In genomic region chr10:3226960-3227724, GRCh38 we compare ENCODE assay signal across 10 cellular contexts. TPM values are rescaled to one million over a fixed set of nuclear protein-coding genes. Genes with fewer than 3 reads are reported as not detected.
DNase-seq lines count a peak whose midpoint lies in the region; ATAC-seq, FAIRE-seq and TF ChIP-seq lines count a peak whose summit lies in the region.
"Had no signal": no experiment of that assay in that cellular context is flagged by ENCODE, and none has a peak within 500 bp of the region (broad histone marks: within the 10 kb centered on the region; RNA-seq: fewer than 3 reads in every experiment).

No MANE protein-coding gene starts in this region.

- no peak overlapping the region for H3K27ac Mint-ChIP-seq in astrocyte (ENCODE audit: unreplicated experiment)
- no peak overlapping the region for H3K27ac Mint-ChIP-seq in CD4-positive, alpha-beta T cell

- H3K36me3 ChIP-seq in astrocyte (ENCODE audit: insufficient read depth, low read length), result no peaks in the 10 kb centered on the region
- H3K36me3 ChIP-seq in HepG2 (replicated peaks in 1 of 2; ENCODE audit: control insufficient read depth in 1 of 2, insufficient read depth in 2 of 2, low read length in 2 of 2), result no peaks in the 10 kb centered on the region

- no peaks in the 10 kb centered on the region for H4K20me1 ChIP-seq in astrocyte (ENCODE audit: insufficient read depth, low read length)
- no peaks in the 10 kb centered on the region for H4K20me1 ChIP-seq in HepG2 (ENCODE audit: insufficient read depth, low read length)

- TF ChIP-seq POLR2A in HepG2 (IDR thresholded peaks at IDR 0.05; ENCODE audit: insufficient read depth in 1 of 2, low read depth in 2 of 2, low read length in 2 of 2), result no peak

- TF ChIP-seq EP300 in HepG2 (IDR thresholded peaks at IDR 0.05; ENCODE audit: low read depth in 2 of 2, low read length in 2 of 2) (no peak), HepG2 (CRISPR knock-in tag; IDR thresholded peaks at IDR 0.05; ENCODE audit: borderline replicate concordance) (no peak)

- CTCF ChIA-PET in CD4-positive, alpha-beta T cell (lab: Charles Lee), result no interaction called here
- CTCF ChIA-PET in HepG2 (lab: Yijun Ruan, JAX; ENCODE audit: low intra/inter-chr PET ratio, low total read pairs), result no interaction called here

- no peak for ATAC-seq in CD4-positive, alpha-beta T cell (ENCODE audit: poor library complexity)
- ATAC-seq in HepG2, result no peak

- H3K4me3 Mint-ChIP-seq in astrocyte (ENCODE audit: unreplicated experiment), result peak overlapping the region; percentile 52
- no peak overlapping the region for H3K4me3 Mint-ChIP-seq in CD4-positive, alpha-beta T cell
- H3K4me3 Mint-ChIP-seq: activated naive CD4-positive, alpha-beta T cell treated with anti-CD3 and anti-CD28 coated beads for 36 hours had no signal

- H3K9me3 ChIP-seq in astrocyte (ENCODE audit: insufficient read depth, low read depth, low read length) (no peaks in the 10 kb centered on the region), HepG2 (ENCODE audit: low read length) (no peaks in the 10 kb centered on the region)
- H3K9me3 ChIP-seq in CD4-positive, alpha-beta T cell (ENCODE audit: control insufficient read depth, low read length), result no peaks in the 10 kb centered on the region

- in situ Hi-C loops in HepG2 (cut with HindIII; ENCODE audit: extremely low pct_ligation_motif_present, low pct_unique_long_range_greater_than_20kb), result loop anchor here (25.0 kb wide), 1 partner anchor 535 kb away; no protein-coding TSS in a partner anchor

- no peak overlapping the region for H2AFZ ChIP-seq in astrocyte (ENCODE audit: low read depth, low read length)
- no peak overlapping the region for H2AFZ ChIP-seq in HepG2 (ENCODE audit: low read length)

- intact Hi-C loops in CD4-positive, alpha-beta T cell (cut with DNase I, micrococcal nuclease), result no loop called here
- intact Hi-C loops in HepG2 (cut with micrococcal nuclease; ENCODE audit: unreplicated experiment), result no loop called here

- no peaks in the 10 kb centered on the region for H3K27me3 Mint-ChIP-seq in astrocyte (ENCODE audit: low read depth, unreplicated experiment)
- no peaks in the 10 kb centered on the region for H3K27me3 Mint-ChIP-seq in CD4-positive, alpha-beta T cell

- peaks cover 6% of the 10 kb centered on the region for H3K4me1 Mint-ChIP-seq in astrocyte (ENCODE audit: low read depth, unreplicated experiment)
- H3K4me1 Mint-ChIP-seq in CD4-positive, alpha-beta T cell (ENCODE audit: low read depth), result peaks cover 13% of the 10 kb centered on the region

- DNase-seq in AG10803 (ENCODE audit: low read depth) (peak; percentile 93), HFF-Myc (ENCODE audit: extremely low read depth, low read depth) (peak; percentile 51), astrocyte (ENCODE audit: low read depth) (peak; percentile 90), kidney glomerular epithelial cell (lab: John Stamatoyannopoulos, UW) (peak; percentile 87), SIG-M5 (lab: John Stamatoyannopoulos, UW) (no peak), HepG2 (ENCODE audit: low spot score) (no peak), mucosa of gallbladder (ENCODE audit: low spot score) (no peak)
- no peak for DNase-seq in CD4-positive, alpha-beta T cell

- H3K9me3 Mint-ChIP-seq in astrocyte (ENCODE audit: unreplicated experiment), result peaks cover 3% of the 10 kb centered on the region
- no peaks in the 10 kb centered on the region for H3K9me3 Mint-ChIP-seq in CD4-positive, alpha-beta T cell
- H3K9me3 Mint-ChIP-seq: activated naive CD4-positive, alpha-beta T cell treated with anti-CD3 and anti-CD28 coated beads for 36 hours had no signal

- TF ChIP-seq RAD21 in HepG2 (CRISPR knock-in tag; IDR thresholded peaks at IDR 0.05), result no peak

- WGBS in HepG2 (ENCODE audit: low lambda C conversion rate), result 2% methylated on average over 10 of the region's 10 CpGs

- H3K4me3 ChIP-seq in AG10803 (ENCODE audit: low read length) (no peak overlapping the region), HFF-Myc (replicated peaks; ENCODE audit: low read depth, low read length) (peak overlapping the region; percentile 18), astrocyte (ENCODE audit: insufficient read depth, low read depth, low read length) (peak overlapping the region; percentile 17), HepG2 (replicated peaks in 1 of 3; ENCODE audit: insufficient read depth in 1 of 3, low read depth in 2 of 3, low read length in 3 of 3) (no peak overlapping the region)
- H3K4me3 ChIP-seq: skin epidermis had no signal

- TF ChIP-seq CTCF in AG10803 (conservative IDR thresholded peaks at IDR 0.05; ENCODE audit: low read length) (no peak), HFF-Myc (IDR thresholded peaks at IDR 0.05; ENCODE audit: low read depth, low read length, missing control alignments) (no peak), astrocyte (IDR thresholded peaks at IDR 0.05; ENCODE audit: insufficient read depth, low read depth, low read length) (no peak), HepG2 (CRISPR knock-in tag; IDR thresholded peaks at IDR 0.05) (no peak)
- TF ChIP-seq CTCF in CD4-positive, alpha-beta T cell (IDR thresholded peaks at IDR 0.05), result no peak

- peak; percentile 95 for FAIRE-seq in astrocyte (lab: Jason Lieb, UNC)
- FAIRE-seq in HepG2 (lab: Jason Lieb, UNC), result no peak

- H3K27ac ChIP-seq in astrocyte (ENCODE audit: low read depth, low read length) (peak overlapping the region; percentile 94), HepG2 (ENCODE audit: extremely low read length, insufficient read depth, low read length) (no peak overlapping the region)
- H3K27ac ChIP-seq in CD4-positive, alpha-beta T cell (ENCODE audit: low read depth, low read length), result no peak overlapping the region

- no peaks in the 10 kb centered on the region for H3K27me3 ChIP-seq in astrocyte (ENCODE audit: insufficient read depth, low read length)
- no peaks in the 10 kb centered on the region for H3K27me3 ChIP-seq in CD4-positive, alpha-beta T cell (ENCODE audit: control insufficient read depth, insufficient read depth, low read length)
- H3K27me3 ChIP-seq in HepG2 (ENCODE audit: control insufficient read depth in 1 of 2, insufficient read depth in 2 of 2, low read length in 2 of 2), result peaks cover 0 to 20% of the 10 kb centered on the region in 2 experiments; a peak in 3 of 5 replicates

- no peaks in the 10 kb centered on the region for H3K36me3 Mint-ChIP-seq in astrocyte (ENCODE audit: low read depth, unreplicated experiment)
- no peaks in the 10 kb centered on the region for H3K36me3 Mint-ChIP-seq in CD4-positive, alpha-beta T cell (ENCODE audit: low read depth)

- BruUV-seq in HepG2 (replicated peaks; lab: Mats Ljungman, UMichigan), result no TSS peak

- POLR2A ChIA-PET in CD4-positive, alpha-beta T cell (lab: Charles Lee), result interaction anchor here (0.5 kb wide), 1 partner anchor 1425 kb away, joined by 3 read pairs; no protein-coding TSS in a partner anchor
- POLR2A ChIA-PET in HepG2 (lab: Yijun Ruan, JAX), result no interaction called here

- peaks cover 26% of the 10 kb centered on the region for H3K4me1 ChIP-seq in astrocyte (ENCODE audit: insufficient read depth, low read length)
- no peaks in the 10 kb centered on the region for H3K4me1 ChIP-seq in HepG2 (ENCODE audit: insufficient read depth, low read length)

- peak overlapping the region; percentile 79 for H3K9ac ChIP-seq in astrocyte (ENCODE audit: low read length)
- no peak overlapping the region for H3K9ac ChIP-seq in HepG2 (ENCODE audit: insufficient read depth, low read depth, low read length)

- no peaks in the 10 kb centered on the region for H3K79me2 ChIP-seq in astrocyte (ENCODE audit: insufficient read depth, low read length)
- no peaks in the 10 kb centered on the region for H3K79me2 ChIP-seq in HepG2 (ENCODE audit: insufficient read depth, low read length)

- H3K4me2 ChIP-seq in astrocyte (ENCODE audit: low read length), result peak overlapping the region; percentile 80
- H3K4me2 ChIP-seq in HepG2 (ENCODE audit: low read depth, low read length), result no peak overlapping the region

TF ChIP-seq in HepG2, 621 proteins besides CTCF, POLR2A, EP300 and RAD21 (continues in another document):
- TF ChIP-seq ZSCAN9 (CRISPR knock-in tag; IDR thresholded peaks at IDR 0.05; ENCODE audit: borderline replicate concordance) (no peak), ZNF350 (CRISPR knock-in tag; IDR thresholded peaks at IDR 0.05; ENCODE audit: borderline replicate concordance, low read depth) (no peak), RBM39 (IDR thresholded peaks at IDR 0.05; ENCODE audit: low read depth, low read length, poor library complexity, severe bottlenecking) (no peak), ZNF83 (CRISPR knock-in tag; IDR thresholded peaks at IDR 0.05; ENCODE audit: borderline replicate concordance) (no peak), TSC22D2 (CRISPR knock-in tag; IDR thresholded peaks at IDR 0.05; ENCODE audit: borderline replicate concordance) (no peak), FLYWCH1 (CRISPR knock-in tag; IDR thresholded peaks at IDR 0.05) (no peak), ZNF781 (CRISPR knock-in tag; IDR thresholded peaks at IDR 0.05; ENCODE audit: borderline replicate concordance, not compliant biosample characterization) (no peak)

RNA-seq across cellular contexts. Expression of gene PITRM1, which starts 54.6 kb away (rescaled TPM):
- 80.4 and 81.3 TPM in 2 replicates for total RNA-seq in astrocyte
- 10 to 100 TPM; 76.7 to 77.8 TPM for total RNA-seq in CD4-positive, alpha-beta T cell
- 29.0 and 32.7 TPM in 2 replicates for total RNA-seq in HepG2 (2016; rRNA removed; fragmentation: Illumina TruSeq; extraction: Trizol)
- total RNA-seq in HepG2 (2016; cell fraction: cytosol; rRNA removed; fragmentation: Illumina TruSeq; extraction: Trizol; ENCODE audit: low read depth), result 8.3 and 8.8 TPM in 2 replicates
- 29.0 and 33.1 TPM in 2 replicates for total RNA-seq in HepG2 (2016; cell fraction: insoluble cytoplasmic fraction; rRNA removed; fragmentation: Illumina TruSeq; extraction: Trizol)
- total RNA-seq in HepG2 (2016; cell fraction: membrane; rRNA removed; fragmentation: Illumina TruSeq; extraction: Trizol), result 11.5 and 11.9 TPM in 2 replicates
- total RNA-seq in HepG2 (2016; cell fraction: nucleus; rRNA removed; fragmentation: Illumina TruSeq; extraction: Trizol), result 28.7 and 29.3 TPM in 2 replicates
- polyA plus RNA-seq in HepG2 (2011; rRNA removed), result 16.4 and 19.1 TPM in 2 replicates
- 12.9 and 13.0 TPM in 2 replicates for polyA plus RNA-seq in HepG2 (2011; cell fraction: cytosol; rRNA removed)
- 84.4 and 95.5 TPM in 2 replicates for polyA plus RNA-seq in HepG2 (2011; cell fraction: nucleus; rRNA removed)
- polyA plus RNA-seq in HepG2 (2012), result 19.8 and 21.0 TPM in 2 replicates
- polyA plus RNA-seq in HepG2 (2016; cell fraction: cytosol; fragmentation: Illumina TruSeq; extraction: Trizol; ENCODE audit: low read depth), result 2.3 and 3.0 TPM in 2 replicates
- polyA plus RNA-seq in HepG2 (2016; cell fraction: insoluble cytoplasmic fraction; fragmentation: Illumina TruSeq; extraction: Trizol; ENCODE audit: low read depth), result 31.6 and 32.4 TPM in 2 replicates
- polyA plus RNA-seq in HepG2 (2016; cell fraction: membrane; fragmentation: Illumina TruSeq; extraction: Trizol; ENCODE audit: low read depth), result 8.1 and 8.6 TPM in 2 replicates
- polyA plus RNA-seq in HepG2 (2016; cell fraction: nucleus; fragmentation: Illumina TruSeq; extraction: Trizol; ENCODE audit: insufficient read depth, low read depth), result 39.5 and 48.0 TPM in 2 replicates
- 24.6 and 24.7 TPM in 2 replicates for polyA minus RNA-seq in HepG2 (2011; rRNA and poly(A)+ RNA removed; ENCODE audit: low replicate concordance)
- polyA minus RNA-seq in HepG2 (2011; cell fraction: cytosol; rRNA and poly(A)+ RNA removed), result 12.9 and 13.6 TPM in 2 replicates
- polyA minus RNA-seq in HepG2 (2011; cell fraction: nucleus; rRNA and poly(A)+ RNA removed), result 40.6 and 44.6 TPM in 2 replicates
- total RNA-seq in mucosa of gallbladder, result 48.5 TPM

Comparison
In these comparisons a context has a peak if more than half of its experiments do, and no peak if none do; other contexts are left out.
1. DNase-seq: peak in AG10803 (single experiment), HFF-Myc (single experiment), astrocyte (single experiment) and kidney glomerular epithelial cell (single experiment); none in CD4-positive, alpha-beta T cell (0 of 10), SIG-M5 (single experiment), HepG2 (single experiment) and mucosa of gallbladder (single experiment).
2. H3K4me3 ChIP-seq: peak in HFF-Myc (single experiment) and astrocyte (single experiment); none in AG10803 (single experiment) and HepG2 (0 of 3).